In the genomic region with DNA sequence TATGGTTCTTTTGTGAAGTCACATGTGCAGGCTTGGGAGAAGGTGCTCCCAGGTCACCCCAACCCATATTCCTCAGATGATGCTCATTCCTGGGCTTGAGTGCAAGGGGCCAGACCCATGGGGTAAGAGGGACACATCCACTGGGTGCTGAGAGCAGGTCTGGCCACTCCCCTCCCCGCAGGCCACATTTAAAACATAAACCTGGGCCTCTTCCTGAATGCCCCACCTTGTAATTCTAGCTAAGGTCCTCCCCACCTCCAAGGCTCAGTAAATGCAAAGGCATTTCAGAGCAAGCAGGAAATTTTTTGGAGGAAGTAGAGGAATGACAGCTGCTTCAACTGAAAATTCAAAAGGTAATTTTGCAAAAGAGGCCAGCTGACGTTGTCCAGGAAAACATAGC, we compare ENCODE assay signal across 20 cellular contexts.
DNase-seq lines count a peak whose midpoint lies in the region; ATAC-seq and TF ChIP-seq lines count a peak whose summit lies in the region.
"Had no signal": no experiment of that assay in that cellular context is flagged by ENCODE, and none has a peak within 500 bp of the region (broad histone marks: within the 10 kb centered on the region; RNA-seq: fewer than 3 reads in every experiment).

No MANE protein-coding gene starts in this region.

- H3K4me3 Mint-ChIP-seq in Calu3 (ENCODE audit: low read depth, unreplicated experiment) (no peak overlapping the region), progenitor cell of endocrine pancreas (ENCODE audit: low read depth) (no peak overlapping the region)
- H3K4me3 Mint-ChIP-seq: B cell had no signal

- intact Hi-C loops in Calu3 (cut with micrococcal nuclease; ENCODE audit: unreplicated experiment), result loop anchor here (10.0 kb wide), 1 partner anchor 1016 kb away; no protein-coding TSS in a partner anchor

- no peak for TF ChIP-seq CTCF in Calu3 (IDR thresholded peaks at IDR 0.05; ENCODE audit: unreplicated experiment)
- TF ChIP-seq CTCF in RWPE2 (IDR thresholded peaks at IDR 0.05; ENCODE audit: poor library complexity, severe bottlenecking), result no peak
- TF ChIP-seq CTCF in progenitor cell of endocrine pancreas (IDR thresholded peaks at IDR 0.05; ENCODE audit: unreplicated experiment), result no peak
- TF ChIP-seq CTCF in brain microvascular endothelial cell (IDR thresholded peaks at IDR 0.05; ENCODE audit: low read depth, low read length, missing control alignments), result no peak

- peaks cover 9% of the 10 kb centered on the region for H3K4me1 ChIP-seq in RWPE2 (ENCODE audit: insufficient read depth, poor library complexity, severe bottlenecking)

- in situ Hi-C loops in brain microvascular endothelial cell (cut with HindIII; ENCODE audit: low pct_ligation_motif_present, low sequenced_read_pairs), result no loop called here

- H3K27me3 ChIP-seq in RWPE2 (ENCODE audit: insufficient read depth, poor library complexity, severe bottlenecking), result no peaks in the 10 kb centered on the region
- no peaks in the 10 kb centered on the region for H3K27me3 ChIP-seq in brain microvascular endothelial cell (replicated peaks)

- BruUV-seq in Calu3 (replicated peaks; lab: Mats Ljungman, UMichigan), result no TSS peak

- H3K4me1 Mint-ChIP-seq in Calu3 (ENCODE audit: low read depth, unreplicated experiment) (peaks cover 24% of the 10 kb centered on the region), progenitor cell of endocrine pancreas (ENCODE audit: low read depth) (peaks cover 2% of the 10 kb centered on the region)
- H3K4me1 Mint-ChIP-seq: B cell had no signal

- H3K27ac Mint-ChIP-seq in Calu3 (ENCODE audit: unreplicated experiment), result no peak overlapping the region
- peak overlapping the region; percentile 43 for H3K27ac Mint-ChIP-seq in progenitor cell of endocrine pancreas
- H3K27ac Mint-ChIP-seq: B cell had no signal

- no peak overlapping the region for H3K4me3 ChIP-seq in RWPE2 (ENCODE audit: severe bottlenecking)
- H3K4me3 ChIP-seq in brain microvascular endothelial cell (ENCODE audit: low read depth, low read length), result no peak overlapping the region
- H3K4me3 ChIP-seq: K562 had no signal

- H3K9me3 ChIP-seq in RWPE2 (ENCODE audit: severe bottlenecking), result no peaks in the 10 kb centered on the region

- peaks cover 7% of the 10 kb centered on the region for H3K36me3 ChIP-seq in RWPE2 (ENCODE audit: low read depth)
- H3K36me3 ChIP-seq in brain microvascular endothelial cell (replicated peaks), result no peaks in the 10 kb centered on the region

- H3K9me3 Mint-ChIP-seq in Calu3 (ENCODE audit: low read depth, unreplicated experiment) (no peaks in the 10 kb centered on the region), progenitor cell of endocrine pancreas (ENCODE audit: low read depth) (peaks cover 1% of the 10 kb centered on the region)

- H3K27ac ChIP-seq in RWPE2 (ENCODE audit: poor library complexity, severe bottlenecking) (no peak overlapping the region), brain microvascular endothelial cell (no peak overlapping the region)

- CTCF ChIA-PET in Calu3 (lab: Charles Lee), result no interaction called here

- ATAC-seq in RWPE2 (ENCODE audit: low read depth) (peak; percentile 48; the same call in 2 of the 3 replicates), GM21423 (IDR thresholded peaks at IDR 0.05; ENCODE audit: unreplicated experiment) (no peak)
- ATAC-seq: HepG2, K562, SK-N-SH treated with all-trans-retinoic acid at 6 μM for 48 hours had no signal

- H3K36me3 Mint-ChIP-seq in Calu3 (ENCODE audit: insufficient read depth, unreplicated experiment), result peaks cover 19% of the 10 kb centered on the region
- peaks cover 25% of the 10 kb centered on the region for H3K36me3 Mint-ChIP-seq in progenitor cell of endocrine pancreas (ENCODE audit: insufficient read depth)

- no peaks in the 10 kb centered on the region for H3K27me3 Mint-ChIP-seq in Calu3 (ENCODE audit: unreplicated experiment)
- no peaks in the 10 kb centered on the region for H3K27me3 Mint-ChIP-seq in progenitor cell of endocrine pancreas

- DNase-seq in Calu3, result peak; percentile 40
- no peak for DNase-seq in RWPE2 (ENCODE audit: low spot score)
- DNase-seq in iPS-NIHi11 (ENCODE audit: low spot score), result peak; percentile 22
- DNase-seq in progenitor cell of endocrine pancreas (ENCODE audit: low spot score, unreplicated experiment), result no peak
- no peak for DNase-seq in brain microvascular endothelial cell
- no peak for DNase-seq in NCI-H187 (lab: John Stamatoyannopoulos, UW)
- DNase-seq: EL, GF-D8, MM.1S, NCI-H1048, NCI-H1417 treated with DMSO at 0.1 percent for 48 hours, NCI-H2029, NCI-H226, NCI-H510A treated with DMSO at 0.1 percent for 48 hours, NCI-H748 treated with DMSO at 0.1 percent for 48 hours had no signal

Comparison
In these comparisons a context has a peak if more than half of its experiments do, and no peak if none do; other contexts are left out.
1. DNase-seq: peak in Calu3 (single experiment) and iPS-NIHi11 (single experiment); none in RWPE2 (single experiment), progenitor cell of endocrine pancreas (single experiment), brain microvascular endothelial cell (single experiment) and NCI-H187 (0 of 2).